Comparison of ENCODE assay signal across 8 cellular contexts in genomic region chr12:6699989-6700645, GRCh38. TPM values are rescaled to one million over a fixed set of nuclear protein-coding genes. Genes with fewer than 3 reads are reported as not detected.
DNase-seq lines count a peak whose midpoint lies in the region; ATAC-seq and TF ChIP-seq lines count a peak whose summit lies in the region.

No MANE protein-coding gene starts in this region.

- CTCF ChIA-PET in PC-3 (lab: Charles Lee), result no interaction called here

- TF ChIP-seq CTCF in PC-3 (conservative IDR thresholded peaks at IDR 0.05; ENCODE audit: low read depth, low read length), result no peak
- no peak for TF ChIP-seq CTCF in choroid plexus epithelial cell (conservative IDR thresholded peaks at IDR 0.05; ENCODE audit: low read depth, low read length)
- TF ChIP-seq CTCF in vagina (IDR thresholded peaks at IDR 0.05), result no peak

- H3K27ac ChIP-seq in PC-3 (ENCODE audit: low read length) (no peak overlapping the region), mesodermal cell (ENCODE audit: low read depth, low read length, severe bottlenecking) (no peak overlapping the region), vagina (peak overlapping the region; percentile 27)

- no peak for TF ChIP-seq POLR2A in vagina (IDR thresholded peaks at IDR 0.05)

- H4K20me1 ChIP-seq in PC-3 (ENCODE audit: low read length), result no peaks in the 10 kb centered on the region

- POLR2A ChIA-PET in PC-3 (lab: Charles Lee; ENCODE audit: unreplicated experiment), result no interaction called here

- DNase-seq in D341Med (ENCODE audit: low spot score) (peak; percentile 78), PC-3 (no peak), choroid plexus epithelial cell (ENCODE audit: low read depth) (no peak), vagina (ENCODE audit: extremely low spot score in 2 of 2) (no peak), NCI-H2081 (lab: John Stamatoyannopoulos, UW) (no peak)

- 1% methylated on average over 32 to 39 of the region's 65 CpGs for WGBS in mesodermal cell (ENCODE audit: insufficient coverage in 2 of 2), 2 experiments

- H3K4me1 ChIP-seq in PC-3 (ENCODE audit: insufficient read depth, low read length), result no peaks in the 10 kb centered on the region
- H3K4me1 ChIP-seq in mesodermal cell (ENCODE audit: control insufficient read depth, insufficient read depth, low read length, poor library complexity, severe bottlenecking), result peaks cover 6% of the 10 kb centered on the region
- peaks cover 13% of the 10 kb centered on the region for H3K4me1 ChIP-seq in vagina

- no TSS peak for BruUV-seq in PC-3 (replicated peaks; lab: Mats Ljungman, UMichigan)

- H2AFZ ChIP-seq in PC-3 (ENCODE audit: low read length), result no peak overlapping the region

- no peaks in the 10 kb centered on the region for H3F3A ChIP-seq in PC-3 (ENCODE audit: low read length, unreplicated experiment)

- H3K4me2 ChIP-seq in PC-3 (ENCODE audit: low read length), result 0 out of 2 replicates have a peak overlapping the region, but pooled peaks have one; percentile 26

- no peaks in the 10 kb centered on the region for H3K9me2 ChIP-seq in PC-3 (replicated peaks; ENCODE audit: low read length)

- H3K4me3 ChIP-seq in PC-3 (ENCODE audit: low read length) (peak overlapping the region; percentile 35; the same call in 1 of the 2 replicates), choroid plexus epithelial cell (ENCODE audit: low read depth, low read length) (peak overlapping the region; percentile 51), mesodermal cell (ENCODE audit: extremely low read depth, insufficient read depth, low read length, poor library complexity, severe bottlenecking) (peak overlapping the region; percentile 64), vagina (peak overlapping the region; percentile 50 to 70)

- H3K27me3 ChIP-seq in PC-3 (ENCODE audit: low read length) (peaks cover 33% of the 10 kb centered on the region), vagina (no peaks in the 10 kb centered on the region)

- ATAC-seq in PC-3 (peak; percentile 18; the same call in 1 of the 2 replicates), GM21825 (IDR thresholded peaks at IDR 0.05; ENCODE audit: unreplicated experiment) (no peak), HG03354 (IDR thresholded peaks at IDR 0.05; ENCODE audit: poor library complexity, severe bottlenecking, unreplicated experiment) (no peak)

- intact Hi-C loops in PC-3 (cut with micrococcal nuclease) (loop anchor here (5.0 kb wide), 1 partner anchor 83 kb away; no protein-coding TSS in a partner anchor), vagina (cut with DNase I) (no loop called here)

- H3K9ac ChIP-seq in PC-3 (ENCODE audit: low read length), result no peak overlapping the region

- H3K79me2 ChIP-seq in PC-3 (ENCODE audit: low read length), result no peaks in the 10 kb centered on the region

- H3K9me3 ChIP-seq in PC-3 (ENCODE audit: low read length), result no peaks in the 10 kb centered on the region
- H3K9me3 ChIP-seq in mesodermal cell (ENCODE audit: control insufficient read depth, low read length), result no peaks in the 10 kb centered on the region
- no peaks in the 10 kb centered on the region for H3K9me3 ChIP-seq in vagina

- H3K36me3 ChIP-seq in PC-3 (ENCODE audit: low read depth, low read length) (no peaks in the 10 kb centered on the region), mesodermal cell (ENCODE audit: control insufficient read depth, insufficient read depth, low read length) (no peaks in the 10 kb centered on the region), vagina (no peaks in the 10 kb centered on the region)

RNA-seq across cellular contexts. Expression of gene PIANP, which starts 0.5 kb away (rescaled TPM):
- total RNA-seq in PC-3 (2014; rRNA removed) (not detected in 2 replicates), vagina (5.6 TPM)
- polyA plus RNA-seq in mesodermal cell (2013, experiment 1 of 2), result 9.5 TPM
- 8.7 TPM for polyA plus RNA-seq in mesodermal cell (2013, experiment 2 of 2)

RNA-seq across cellular contexts. Expression of gene ZNF384, which starts 10.9 kb away (rescaled TPM):
- 19.6 and 22.3 TPM in 2 replicates for total RNA-seq in PC-3 (2014; rRNA removed)
- 64.8 TPM for polyA plus RNA-seq in mesodermal cell (2013, experiment 1 of 2)
- 55.8 TPM for polyA plus RNA-seq in mesodermal cell (2013, experiment 2 of 2)
- total RNA-seq in vagina, result 31.9 TPM

RNA-seq across cellular contexts. Expression of gene COPS7A, which starts 23.7 kb away (rescaled TPM):
- total RNA-seq in PC-3 (2014; rRNA removed) (82.3 and 86.9 TPM in 2 replicates), vagina (35.4 TPM)
- 45.2 TPM for polyA plus RNA-seq in mesodermal cell (2013, experiment 1 of 2)
- polyA plus RNA-seq in mesodermal cell (2013, experiment 2 of 2), result 37.3 TPM

RNA-seq across cellular contexts. Expression of gene ING4, which starts 37.2 kb away (rescaled TPM):
- total RNA-seq in PC-3 (2014; rRNA removed), result 17.0 and 23.8 TPM in 2 replicates
- 38.7 TPM for polyA plus RNA-seq in mesodermal cell (2013, experiment 1 of 2)
- 38.1 TPM for polyA plus RNA-seq in mesodermal cell (2013, experiment 2 of 2)
- 45.7 TPM for total RNA-seq in vagina

RNA-seq across cellular contexts. Expression of gene MLF2, which starts 52.8 kb away (rescaled TPM):
- 222 and 248 TPM in 2 replicates for total RNA-seq in PC-3 (2014; rRNA removed)
- polyA plus RNA-seq in mesodermal cell (2013, experiment 1 of 2), result 216 TPM
- polyA plus RNA-seq in mesodermal cell (2013, experiment 2 of 2), result 188 TPM
- 150 TPM for total RNA-seq in vagina
